In genomic region chr7:35596061-35596460, GRCh38 we compare ENCODE assay signal across 11 cellular contexts.
A peak's percentile ranks its signal among the peaks of the same experiment; 100 is the strongest.
DNase-seq lines count a peak whose midpoint lies in the region; ATAC-seq, FAIRE-seq and TF ChIP-seq lines count a peak whose summit lies in the region.
"Had no signal": no experiment of that assay in that cellular context is flagged by ENCODE, and none has a peak within 500 bp of the region (broad histone marks: within the 10 kb centered on the region; RNA-seq: fewer than 3 reads in every experiment).

No MANE protein-coding gene starts in this region.

- no peak for TF ChIP-seq CTCF in H1 (IDR thresholded peaks at IDR 0.05; ENCODE audit: control extremely low read depth in 1 of 3, insufficient read depth in 1 of 3, low read depth in 1 of 3, low read length in 3 of 3)
- TF ChIP-seq CTCF in body of pancreas (IDR thresholded peaks at IDR 0.05), result no peak

- CTCF ChIA-PET in H1 (lab: Charles Lee; ENCODE audit: partially characterized antibody), result interaction anchor here (0.6 to 5.8 kb wide), 12 partner anchors 8 to 201 kb away, joined by 3 to 85 read pairs (median 5); no protein-coding TSS in a partner anchor

- H2BK120ac ChIP-seq in H1 (replicated peaks; ENCODE audit: low read depth, low read length), result no peak overlapping the region

- no peaks in the 10 kb centered on the region for H4K20me1 ChIP-seq in H1 (replicated peaks in 1 of 2; ENCODE audit: control insufficient read depth in 1 of 2, insufficient read depth in 2 of 2, low read length in 2 of 2)

- no peaks in the 10 kb centered on the region for H3K79me2 ChIP-seq in H1 (ENCODE audit: control insufficient read depth in 1 of 2, insufficient read depth in 2 of 2, low read length in 2 of 2)

- no peak for TF ChIP-seq RAD21 in H1 (IDR thresholded peaks at IDR 0.05 in 1 of 2, conservative IDR thresholded peaks at IDR 0.05 in 1 of 2; ENCODE audit: low read depth in 2 of 2, low read length in 2 of 2)

- no peak for FAIRE-seq in H1 (lab: Jason Lieb, UNC)

- H3K18ac ChIP-seq in H1 (ENCODE audit: extremely low read depth, low read length), result no peak overlapping the region

- ATAC-seq in body of pancreas (no peak), left colon (no peak)
- ATAC-seq: natural killer cell treated with Interleukin-12 subunit alpha and Interleukin-12 subunit beta and Interleukin-15 and Interleukin-18, amount 100 ng/mL, for 72 hours had no signal

- H3K9me3 ChIP-seq in H1 (ENCODE audit: insufficient read depth in 2 of 2, low read depth in 1 of 2, low read length in 1 of 2) (no peaks in the 10 kb centered on the region), body of pancreas (no peaks in the 10 kb centered on the region)
- H3K9me3 ChIP-seq: thyroid gland had no signal

- H4K91ac ChIP-seq in H1 (replicated peaks; ENCODE audit: insufficient read length, low read length), result no peak overlapping the region

- TF ChIP-seq EP300 in H1 (IDR thresholded peaks at IDR 0.05; ENCODE audit: borderline replicate concordance in 1 of 2, low read depth in 2 of 2, low read length in 2 of 2), result no peak

- peak overlapping the region; percentile 70; the same call in 1 of the 2 replicates for H2AFZ ChIP-seq in H1 (ENCODE audit: low read length)

- no peak overlapping the region for H3K9ac ChIP-seq in H1 (replicated peaks in 1 of 4; ENCODE audit: extremely low read depth in 1 of 4, low read depth in 3 of 4, low read length in 3 of 4)

- H2BK20ac ChIP-seq in H1 (ENCODE audit: low read length), result no peak overlapping the region

- no peak overlapping the region for H3K14ac ChIP-seq in H1 (ENCODE audit: insufficient read length)

- no peak overlapping the region for H2BK12ac ChIP-seq in H1 (ENCODE audit: low read depth, low read length)

- no peak overlapping the region; the same call in 1 of the 2 replicates for H2BK5ac ChIP-seq in H1 (ENCODE audit: low read depth, low read length)

- intact Hi-C loops in body of pancreas (cut with DNase I) (no loop called here), left colon (cut with DNase I, micrococcal nuclease) (no loop called here)

- H3K4me3 ChIP-seq in H1 (ENCODE audit: extremely low read depth in 1 of 4, insufficient read depth in 2 of 4, low read depth in 3 of 4, low read length in 4 of 4), result no peak overlapping the region
- H3K4me3 ChIP-seq in body of pancreas, result no peak overlapping the region
- H3K4me3 ChIP-seq: thyroid gland had no signal

- WGBS in H1 (ENCODE audit: extremely low coverage in 1 of 2, insufficient coverage in 1 of 2, insufficient read length in 1 of 2, insufficient replicate concordance in 2 of 2, low coverage in 1 of 2, low lambda C conversion rate in 2 of 2, missing lambda C conversion rate in 1 of 2), 2 experiments, result 92% methylated on average over 2 of the region's 2 CpGs; no CpG with 5 or more reads in 1 of the 2 experiments
- 55 to 74% methylated on average over 2 of the region's 2 CpGs for WGBS in body of pancreas, 2 donors

- H3K4ac ChIP-seq in H1 (replicated peaks; ENCODE audit: insufficient read length, low read depth, low read length), result no peak overlapping the region

- H2BK15ac ChIP-seq in H1 (ENCODE audit: low read length), result no peak overlapping the region

- H3K27me3 ChIP-seq in H1 (replicated peaks in 1 of 4; ENCODE audit: control insufficient read depth in 3 of 4, extremely low read depth in 1 of 4, insufficient read depth in 3 of 4, low read length in 3 of 4), result no peaks in the 10 kb centered on the region
- no peaks in the 10 kb centered on the region for H3K27me3 ChIP-seq in body of pancreas
- H3K27me3 ChIP-seq: thyroid gland had no signal

- H4K8ac ChIP-seq in H1 (ENCODE audit: extremely low read depth, insufficient read depth, low read length), result no peak overlapping the region

- TF ChIP-seq POLR2A in H1 (IDR thresholded peaks at IDR 0.05; ENCODE audit: control extremely low read depth in 1 of 2, low read depth in 2 of 2, low read length in 2 of 2) (no peak), body of pancreas (IDR thresholded peaks at IDR 0.05) (no peak)

- POLR2A ChIA-PET in H1 (lab: Charles Lee; ENCODE audit: partially characterized antibody), result no interaction called here

- no peak overlapping the region for H3K4me2 ChIP-seq in H1 (ENCODE audit: insufficient read depth in 1 of 2, low read depth in 2 of 2, low read length in 2 of 2)

- no peak overlapping the region for H4K5ac ChIP-seq in H1 (ENCODE audit: insufficient read length, low read depth, low read length)

- H3K4me1 ChIP-seq in H1 (replicated peaks in 1 of 4; ENCODE audit: control insufficient read depth in 3 of 4, insufficient read depth in 4 of 4, low read length in 3 of 4), result no peaks in the 10 kb centered on the region
- H3K4me1 ChIP-seq in body of pancreas, result no peaks in the 10 kb centered on the region
- H3K4me1 ChIP-seq: thyroid gland had no signal

- H3K56ac ChIP-seq in H1 (replicated peaks; ENCODE audit: insufficient read length, low read depth, low read length), result no peak overlapping the region

- no peaks in the 10 kb centered on the region for H3K36me3 ChIP-seq in H1 (ENCODE audit: control insufficient read depth in 2 of 4, insufficient read depth in 4 of 4, low read length in 3 of 4)
- no peaks in the 10 kb centered on the region for H3K36me3 ChIP-seq in body of pancreas (replicated peaks in 1 of 2; ENCODE audit: insufficient read depth in 1 of 2, low read depth in 2 of 2)
- H3K36me3 ChIP-seq: thyroid gland had no signal

- H3K23me2 ChIP-seq in H1 (ENCODE audit: low read depth, low read length), result no peaks in the 10 kb centered on the region

- no peak overlapping the region for H3K27ac ChIP-seq in H1 (ENCODE audit: low read depth, low read length)
- no peak overlapping the region for H3K27ac ChIP-seq in body of pancreas
- H3K27ac ChIP-seq: thyroid gland had no signal

- DNase-seq in Daoy (ENCODE audit: low read depth) (peak; percentile 75), MV-4-11 (lab: John Stamatoyannopoulos, UW) (peak; percentile 56), H1 (ENCODE audit: low read depth in 1 of 2, low spot score in 2 of 2) (no peak), myocyte (ENCODE audit: low read depth) (peak; percentile 84), body of pancreas (no peak), NCI-H2081 (lab: John Stamatoyannopoulos, UW) (no peak), left colon (no peak), anterior cingulate cortex (lab: John Stamatoyannopoulos, UW) (no peak)
- DNase-seq: DMS79 treated with DMSO at 0.1 percent for 48 hours, thyroid gland had no signal

- no peak overlapping the region for H2AK5ac ChIP-seq in H1 (ENCODE audit: low read depth, low read length)

- no peak overlapping the region for H3K23ac ChIP-seq in H1 (ENCODE audit: insufficient read length)

- H3K79me1 ChIP-seq in H1 (ENCODE audit: low read depth, low read length), result no peaks in the 10 kb centered on the region

TF ChIP-seq in H1, 55 proteins besides CTCF, POLR2A, EP300 and RAD21 (continues in another document):
- no peak for TF ChIP-seq EZH2 (IDR thresholded peaks at IDR 0.05; ENCODE audit: low read depth, low read length, severe bottlenecking)

Comparison
In these comparisons a context has a peak if more than half of its experiments do, and no peak if none do; other contexts are left out.
1. DNase-seq: peak in Daoy (single experiment), MV-4-11 (single experiment) and myocyte (single experiment); none in H1 (0 of 2), body of pancreas (0 of 4), NCI-H2081 (0 of 2), left colon (0 of 2) and anterior cingulate cortex (0 of 58).